8 cellular contexts compared by ENCODE assay signal in the genomic region with DNA sequence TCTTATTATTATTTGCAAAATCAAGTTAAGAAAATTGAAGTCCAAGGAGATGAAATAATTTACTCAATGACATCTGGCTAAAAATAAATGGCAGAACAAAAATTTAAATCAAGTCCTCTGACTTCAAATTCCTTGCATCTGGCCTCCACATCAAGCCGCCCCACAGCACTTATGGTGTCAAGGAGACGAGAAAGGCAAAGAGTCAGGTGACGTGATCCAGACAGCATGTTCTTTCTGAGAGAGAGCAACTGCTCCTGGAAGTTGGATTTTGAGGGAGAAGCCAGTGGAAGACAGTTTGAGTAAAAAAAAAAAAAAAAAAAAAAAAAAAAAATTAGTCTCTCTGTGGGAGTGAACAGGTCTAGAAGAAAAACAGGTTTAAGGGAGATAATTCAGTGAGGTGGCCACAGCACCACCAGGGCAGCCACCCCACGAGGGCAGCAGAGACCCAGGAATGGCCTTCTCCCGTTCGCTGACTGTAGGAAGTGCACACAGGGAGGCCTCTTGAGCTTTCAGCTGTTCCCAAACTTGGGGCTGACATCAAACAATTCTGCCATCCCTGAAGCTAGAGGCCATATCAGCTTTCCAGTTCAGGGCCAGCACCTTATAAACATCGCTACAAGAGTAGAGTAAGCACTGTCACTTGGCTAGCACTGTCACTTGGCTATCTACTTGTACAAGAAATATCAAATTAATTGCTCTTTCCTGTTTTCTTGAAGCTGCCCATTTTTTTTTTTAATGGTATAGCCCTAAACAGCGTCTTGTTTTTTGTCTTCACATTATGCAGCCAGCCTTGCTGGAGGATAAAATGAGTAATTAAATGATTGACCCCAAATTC. TPM values are rescaled to one million over a fixed set of nuclear protein-coding genes. Genes with fewer than 3 reads are reported as not detected.
A peak's percentile ranks its signal among the peaks of the same experiment; 100 is the strongest.
DNase-seq lines count a peak whose midpoint lies in the region; ATAC-seq and TF ChIP-seq lines count a peak whose summit lies in the region.

No MANE protein-coding gene starts in this region.

- H3K4me1 Mint-ChIP-seq in activated B cell treated with CpG ODN at 0.5 μM for 24 hours = peaks cover 42% of the 10 kb centered on the region

- peak; percentile 59 for ATAC-seq in GM21576 (IDR thresholded peaks at IDR 0.05; ENCODE audit: unreplicated experiment)
- ATAC-seq in activated B cell treated with CpG ODN at 0.5 μM for 24 hours (ENCODE audit: low read depth) = peak; percentile 73
- ATAC-seq in left lobe of liver = peak; percentile 99

- H3K36me3 Mint-ChIP-seq in activated B cell treated with CpG ODN at 0.5 μM for 24 hours (ENCODE audit: low read depth) = peaks cover 12% of the 10 kb centered on the region

- no peaks in the 10 kb centered on the region for H3K36me3 ChIP-seq in colonic mucosa

- H3K27me3 Mint-ChIP-seq in activated B cell treated with CpG ODN at 0.5 μM for 24 hours = no peaks in the 10 kb centered on the region

- H3K27me3 ChIP-seq in colonic mucosa = no peaks in the 10 kb centered on the region

- POLR2A ChIA-PET in activated B cell treated with CpG ODN at 0.5 μM for 24 hours (lab: Charles Lee) = interaction anchor here (0.7 to 15.3 kb wide), 6 partner anchors 16 to 273 kb away, joined by 3 to 234 read pairs (median 6); a partner anchor contains a TSS

- H3K27ac ChIP-seq in colonic mucosa = no peak overlapping the region

- intact Hi-C loops in activated B cell treated with CpG ODN at 0.5 μM for 24 hours (cut with micrococcal nuclease) (loop anchor here (1.0 to 2.0 kb wide), 7 partner anchors 27 to 887 kb away; a partner anchor contains a TSS), colonic mucosa (cut with DNase I) (loop anchor here (2.0 kb wide), 1 partner anchor 265 kb away; no protein-coding TSS in a partner anchor)

- H3K4me3 ChIP-seq in colonic mucosa = no peak overlapping the region

- H3K9me3 ChIP-seq in colonic mucosa = no peaks in the 10 kb centered on the region

- CTCF ChIA-PET in activated B cell treated with CpG ODN at 0.5 μM for 24 hours (lab: Charles Lee) = interaction anchor here (0.5 to 12.6 kb wide), 37 partner anchors 10 to 1578 kb away, joined by 3 to 123 read pairs (median 4); a partner anchor contains a TSS

- no peak overlapping the region for H3K4me3 Mint-ChIP-seq in activated B cell treated with CpG ODN at 0.5 μM for 24 hours

- no peak overlapping the region for H3K27ac Mint-ChIP-seq in activated B cell treated with CpG ODN at 0.5 μM for 24 hours

- DNase-seq in AG20443 (ENCODE audit: low spot score) = peak; percentile 92
- DNase-seq in NCI-H2196 (lab: John Stamatoyannopoulos, UW; ENCODE audit: unreplicated experiment) = peak; percentile 71
- DNase-seq in activated B cell treated with CpG ODN at 0.5 μM for 24 hours = no peak
- DNase-seq in colonic mucosa = peak; percentile 80
- peak; percentile 76 for DNase-seq in left lobe of liver (ENCODE audit: low spot score)
- peak; percentile 48 to 49 for DNase-seq in stimulated activated CD4-positive, alpha-beta T cell treated with anti-CD3 and anti-CD28 coated beads, Interleukin-2, amount 100 ng/mL, for 48 hours
- no peak for DNase-seq in amniotic stem cell (lab: John Stamatoyannopoulos, UW)

- no peak for TF ChIP-seq CTCF in activated B cell treated with CpG ODN at 0.5 μM for 24 hours (IDR thresholded peaks at IDR 0.05)
- peak; percentile 61 for TF ChIP-seq CTCF in colonic mucosa (IDR thresholded peaks at IDR 0.05)

- H3K9ac ChIP-seq in colonic mucosa (ENCODE audit: low read depth in 2 of 2, low read length in 2 of 2) = no peak overlapping the region

- H3K9me3 Mint-ChIP-seq in activated B cell treated with CpG ODN at 0.5 μM for 24 hours = no peaks in the 10 kb centered on the region

- no peaks in the 10 kb centered on the region for H3K4me1 ChIP-seq in colonic mucosa

RNA-seq across cellular contexts. Expression of a gene that starts 7.8 kb away (rescaled TPM):
- total RNA-seq in activated B cell treated with CpG ODN at 0.5 μM for 24 hours (29.4 and 33.2 TPM in 2 replicates), colonic mucosa (1 to 10 TPM; 2.8 to 3.3 TPM), left lobe of liver (6.8 TPM)

RNA-seq across cellular contexts. Expression of a gene that starts 21.8 kb away (rescaled TPM):
- total RNA-seq in activated B cell treated with CpG ODN at 0.5 μM for 24 hours (not detected in 2 replicates), colonic mucosa (1 to 10 TPM; 1.2 to 1.3 TPM), left lobe of liver (3.0 TPM)

RNA-seq across cellular contexts. Expression of a gene that starts 21.8 kb away (rescaled TPM):
- total RNA-seq in activated B cell treated with CpG ODN at 0.5 μM for 24 hours (not detected in 2 replicates), colonic mucosa (1 to 10 TPM in 1 of 2 donors, under 1 TPM in 1; 0.42 to 1.1 TPM), left lobe of liver (7.8 TPM)

RNA-seq across cellular contexts. Expression of a gene that starts 32.3 kb away (rescaled TPM):
- total RNA-seq in activated B cell treated with CpG ODN at 0.5 μM for 24 hours (220 and 229 TPM in 2 replicates), colonic mucosa (100 to 1,000 TPM; 488 to 502 TPM), left lobe of liver (130 TPM)

RNA-seq across cellular contexts. Expression of a gene that starts 32.5 kb away (rescaled TPM):
- total RNA-seq in activated B cell treated with CpG ODN at 0.5 μM for 24 hours (55.8 and 63.3 TPM in 2 replicates), colonic mucosa (10 to 100 TPM; 19.9 to 42.0 TPM), left lobe of liver (15.7 TPM)

Comparison
In these comparisons a context has a peak if more than half of its experiments do, and no peak if none do; other contexts are left out.
1. DNase-seq: peak in AG20443 (single experiment), NCI-H2196 (single experiment), colonic mucosa (single experiment), left lobe of liver (single experiment) and stimulated activated CD4-positive, alpha-beta T cell treated with anti-CD3 and anti-CD28 coated beads, Interleukin-2, amount 100 ng/mL, for 48 hours (2 of 2); none in activated B cell treated with CpG ODN at 0.5 μM for 24 hours (single experiment) and amniotic stem cell (single experiment).
2. Peak in every context shown above with its lines, with median percentiles within 50 percentile points of each other: ATAC-seq.